Comparison of ENCODE assay signal across 1 cellular context in genomic region chr17:51120739-51121619, GRCh38.
A peak's percentile ranks its signal among the peaks of the same experiment; 100 is the strongest.
TF ChIP-seq lines count a peak whose summit lies in the region.

A gene with protein sequence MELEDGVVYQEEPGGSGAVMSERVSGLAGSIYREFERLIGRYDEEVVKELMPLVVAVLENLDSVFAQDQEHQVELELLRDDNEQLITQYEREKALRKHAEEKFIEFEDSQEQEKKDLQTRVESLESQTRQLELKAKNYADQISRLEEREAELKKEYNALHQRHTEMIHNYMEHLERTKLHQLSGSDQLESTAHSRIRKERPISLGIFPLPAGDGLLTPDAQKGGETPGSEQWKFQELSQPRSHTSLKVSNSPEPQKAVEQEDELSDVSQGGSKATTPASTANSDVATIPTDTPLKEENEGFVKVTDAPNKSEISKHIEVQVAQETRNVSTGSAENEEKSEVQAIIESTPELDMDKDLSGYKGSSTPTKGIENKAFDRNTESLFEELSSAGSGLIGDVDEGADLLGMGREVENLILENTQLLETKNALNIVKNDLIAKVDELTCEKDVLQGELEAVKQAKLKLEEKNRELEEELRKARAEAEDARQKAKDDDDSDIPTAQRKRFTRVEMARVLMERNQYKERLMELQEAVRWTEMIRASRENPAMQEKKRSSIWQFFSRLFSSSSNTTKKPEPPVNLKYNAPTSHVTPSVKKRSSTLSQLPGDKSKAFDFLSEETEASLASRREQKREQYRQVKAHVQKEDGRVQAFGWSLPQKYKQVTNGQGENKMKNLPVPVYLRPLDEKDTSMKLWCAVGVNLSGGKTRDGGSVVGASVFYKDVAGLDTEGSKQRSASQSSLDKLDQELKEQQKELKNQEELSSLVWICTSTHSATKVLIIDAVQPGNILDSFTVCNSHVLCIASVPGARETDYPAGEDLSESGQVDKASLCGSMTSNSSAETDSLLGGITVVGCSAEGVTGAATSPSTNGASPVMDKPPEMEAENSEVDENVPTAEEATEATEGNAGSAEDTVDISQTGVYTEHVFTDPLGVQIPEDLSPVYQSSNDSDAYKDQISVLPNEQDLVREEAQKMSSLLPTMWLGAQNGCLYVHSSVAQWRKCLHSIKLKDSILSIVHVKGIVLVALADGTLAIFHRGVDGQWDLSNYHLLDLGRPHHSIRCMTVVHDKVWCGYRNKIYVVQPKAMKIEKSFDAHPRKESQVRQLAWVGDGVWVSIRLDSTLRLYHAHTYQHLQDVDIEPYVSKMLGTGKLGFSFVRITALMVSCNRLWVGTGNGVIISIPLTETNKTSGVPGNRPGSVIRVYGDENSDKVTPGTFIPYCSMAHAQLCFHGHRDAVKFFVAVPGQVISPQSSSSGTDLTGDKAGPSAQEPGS (N-terminal part only) (minus strand): TSS chr17:51120868. CDS start chr17:51120656, 212 bp downstream.

TF ChIP-seq in GM23338, 12 proteins besides CTCF, POLR2A, EP300 and RAD21 (continued from another document):
- TF ChIP-seq POLR2AphosphoS5 (IDR thresholded peaks at IDR 0.05; ENCODE audit: low read depth) (peak; percentile 41), ZNF331 (CRISPR knock-in tag; IDR thresholded peaks at IDR 0.05; ENCODE audit: low read depth) (no peak), NANOG (IDR thresholded peaks at IDR 0.05; ENCODE audit: borderline replicate concordance) (no peak), EZH2phosphoT487 (IDR thresholded peaks at IDR 0.05; ENCODE audit: unreplicated experiment) (no peak), EZH2 (IDR thresholded peaks at IDR 0.05; ENCODE audit: low read depth, unreplicated experiment) (no peak), ZNF114 (CRISPR knock-in tag; IDR thresholded peaks at IDR 0.05) (no peak), JUNB (IDR thresholded peaks at IDR 0.05; ENCODE audit: unreplicated experiment) (no peak)
- TF ChIP-seq, protein P1, sequence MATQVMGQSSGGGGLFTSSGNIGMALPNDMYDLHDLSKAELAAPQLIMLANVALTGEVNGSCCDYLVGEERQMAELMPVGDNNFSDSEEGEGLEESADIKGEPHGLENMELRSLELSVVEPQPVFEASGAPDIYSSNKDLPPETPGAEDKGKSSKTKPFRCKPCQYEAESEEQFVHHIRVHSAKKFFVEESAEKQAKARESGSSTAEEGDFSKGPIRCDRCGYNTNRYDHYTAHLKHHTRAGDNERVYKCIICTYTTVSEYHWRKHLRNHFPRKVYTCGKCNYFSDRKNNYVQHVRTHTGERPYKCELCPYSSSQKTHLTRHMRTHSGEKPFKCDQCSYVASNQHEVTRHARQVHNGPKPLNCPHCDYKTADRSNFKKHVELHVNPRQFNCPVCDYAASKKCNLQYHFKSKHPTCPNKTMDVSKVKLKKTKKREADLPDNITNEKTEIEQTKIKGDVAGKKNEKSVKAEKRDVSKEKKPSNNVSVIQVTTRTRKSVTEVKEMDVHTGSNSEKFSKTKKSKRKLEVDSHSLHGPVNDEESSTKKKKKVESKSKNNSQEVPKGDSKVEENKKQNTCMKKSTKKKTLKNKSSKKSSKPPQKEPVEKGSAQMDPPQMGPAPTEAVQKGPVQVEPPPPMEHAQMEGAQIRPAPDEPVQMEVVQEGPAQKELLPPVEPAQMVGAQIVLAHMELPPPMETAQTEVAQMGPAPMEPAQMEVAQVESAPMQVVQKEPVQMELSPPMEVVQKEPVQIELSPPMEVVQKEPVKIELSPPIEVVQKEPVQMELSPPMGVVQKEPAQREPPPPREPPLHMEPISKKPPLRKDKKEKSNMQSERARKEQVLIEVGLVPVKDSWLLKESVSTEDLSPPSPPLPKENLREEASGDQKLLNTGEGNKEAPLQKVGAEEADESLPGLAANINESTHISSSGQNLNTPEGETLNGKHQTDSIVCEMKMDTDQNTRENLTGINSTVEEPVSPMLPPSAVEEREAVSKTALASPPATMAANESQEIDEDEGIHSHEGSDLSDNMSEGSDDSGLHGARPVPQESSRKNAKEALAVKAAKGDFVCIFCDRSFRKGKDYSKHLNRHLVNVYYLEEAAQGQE (IDR thresholded peaks at IDR 0.05; ENCODE audit: unreplicated experiment): no peak
- TF ChIP-seq, protein P2, sequence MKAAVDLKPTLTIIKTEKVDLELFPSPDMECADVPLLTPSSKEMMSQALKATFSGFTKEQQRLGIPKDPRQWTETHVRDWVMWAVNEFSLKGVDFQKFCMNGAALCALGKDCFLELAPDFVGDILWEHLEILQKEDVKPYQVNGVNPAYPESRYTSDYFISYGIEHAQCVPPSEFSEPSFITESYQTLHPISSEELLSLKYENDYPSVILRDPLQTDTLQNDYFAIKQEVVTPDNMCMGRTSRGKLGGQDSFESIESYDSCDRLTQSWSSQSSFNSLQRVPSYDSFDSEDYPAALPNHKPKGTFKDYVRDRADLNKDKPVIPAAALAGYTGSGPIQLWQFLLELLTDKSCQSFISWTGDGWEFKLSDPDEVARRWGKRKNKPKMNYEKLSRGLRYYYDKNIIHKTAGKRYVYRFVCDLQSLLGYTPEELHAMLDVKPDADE (IDR thresholded peaks at IDR 0.05): no peak
- TF ChIP-seq, protein P3, sequence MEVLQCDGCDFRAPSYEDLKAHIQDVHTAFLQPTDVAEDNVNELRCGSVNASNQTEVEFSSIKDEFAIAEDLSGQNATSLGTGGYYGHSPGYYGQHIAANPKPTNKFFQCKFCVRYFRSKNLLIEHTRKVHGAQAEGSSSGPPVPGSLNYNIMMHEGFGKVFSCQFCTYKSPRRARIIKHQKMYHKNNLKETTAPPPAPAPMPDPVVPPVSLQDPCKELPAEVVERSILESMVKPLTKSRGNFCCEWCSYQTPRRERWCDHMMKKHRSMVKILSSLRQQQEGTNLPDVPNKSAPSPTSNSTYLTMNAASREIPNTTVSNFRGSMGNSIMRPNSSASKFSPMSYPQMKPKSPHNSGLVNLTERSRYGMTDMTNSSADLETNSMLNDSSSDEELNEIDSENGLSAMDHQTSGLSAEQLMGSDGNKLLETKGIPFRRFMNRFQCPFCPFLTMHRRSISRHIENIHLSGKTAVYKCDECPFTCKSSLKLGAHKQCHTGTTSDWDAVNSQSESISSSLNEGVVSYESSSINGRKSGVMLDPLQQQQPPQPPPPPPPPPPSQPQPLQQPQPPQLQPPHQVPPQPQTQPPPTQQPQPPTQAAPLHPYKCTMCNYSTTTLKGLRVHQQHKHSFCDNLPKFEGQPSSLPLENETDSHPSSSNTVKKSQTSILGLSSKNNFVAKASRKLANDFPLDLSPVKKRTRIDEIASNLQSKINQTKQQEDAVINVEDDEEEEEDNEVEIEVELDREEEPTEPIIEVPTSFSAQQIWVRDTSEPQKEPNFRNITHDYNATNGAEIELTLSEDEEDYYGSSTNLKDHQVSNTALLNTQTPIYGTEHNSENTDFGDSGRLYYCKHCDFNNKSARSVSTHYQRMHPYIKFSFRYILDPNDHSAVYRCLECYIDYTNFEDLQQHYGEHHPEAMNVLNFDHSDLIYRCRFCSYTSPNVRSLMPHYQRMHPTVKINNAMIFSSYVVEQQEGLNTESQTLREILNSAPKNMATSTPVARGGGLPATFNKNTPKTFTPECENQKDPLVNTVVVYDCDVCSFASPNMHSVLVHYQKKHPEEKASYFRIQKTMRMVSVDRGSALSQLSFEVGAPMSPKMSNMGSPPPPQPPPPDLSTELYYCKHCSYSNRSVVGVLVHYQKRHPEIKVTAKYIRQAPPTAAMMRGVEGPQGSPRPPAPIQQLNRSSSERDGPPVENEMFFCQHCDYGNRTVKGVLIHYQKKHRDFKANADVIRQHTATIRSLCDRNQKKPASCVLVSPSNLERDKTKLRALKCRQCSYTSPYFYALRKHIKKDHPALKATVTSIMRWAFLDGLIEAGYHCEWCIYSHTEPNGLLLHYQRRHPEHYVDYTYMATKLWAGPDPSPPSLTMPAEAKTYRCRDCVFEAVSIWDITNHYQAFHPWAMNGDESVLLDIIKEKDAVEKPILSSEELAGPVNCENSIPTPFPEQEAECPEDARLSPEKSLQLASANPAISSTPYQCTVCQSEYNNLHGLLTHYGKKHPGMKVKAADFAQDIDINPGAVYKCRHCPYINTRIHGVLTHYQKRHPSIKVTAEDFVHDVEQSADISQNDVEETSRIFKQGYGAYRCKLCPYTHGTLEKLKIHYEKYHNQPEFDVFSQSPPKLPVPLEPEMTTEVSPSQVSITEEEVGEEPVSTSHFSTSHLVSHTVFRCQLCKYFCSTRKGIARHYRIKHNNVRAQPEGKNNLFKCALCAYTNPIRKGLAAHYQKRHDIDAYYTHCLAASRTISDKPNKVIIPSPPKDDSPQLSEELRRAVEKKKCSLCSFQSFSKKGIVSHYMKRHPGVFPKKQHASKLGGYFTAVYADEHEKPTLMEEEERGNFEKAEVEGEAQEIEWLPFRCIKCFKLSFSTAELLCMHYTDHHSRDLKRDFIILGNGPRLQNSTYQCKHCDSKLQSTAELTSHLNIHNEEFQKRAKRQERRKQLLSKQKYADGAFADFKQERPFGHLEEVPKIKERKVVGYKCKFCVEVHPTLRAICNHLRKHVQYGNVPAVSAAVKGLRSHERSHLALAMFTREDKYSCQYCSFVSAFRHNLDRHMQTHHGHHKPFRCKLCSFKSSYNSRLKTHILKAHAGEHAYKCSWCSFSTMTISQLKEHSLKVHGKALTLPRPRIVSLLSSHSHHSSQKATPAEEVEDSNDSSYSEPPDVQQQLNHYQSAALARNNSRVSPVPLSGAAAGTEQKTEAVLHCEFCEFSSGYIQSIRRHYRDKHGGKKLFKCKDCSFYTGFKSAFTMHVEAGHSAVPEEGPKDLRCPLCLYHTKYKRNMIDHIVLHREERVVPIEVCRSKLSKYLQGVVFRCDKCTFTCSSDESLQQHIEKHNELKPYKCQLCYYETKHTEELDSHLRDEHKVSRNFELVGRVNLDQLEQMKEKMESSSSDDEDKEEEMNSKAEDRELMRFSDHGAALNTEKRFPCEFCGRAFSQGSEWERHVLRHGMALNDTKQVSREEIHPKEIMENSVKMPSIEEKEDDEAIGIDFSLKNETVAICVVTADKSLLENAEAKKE (CRISPR knock-in tag; IDR thresholded peaks at IDR 0.05): no peak
